In genomic region chr1:4698911-4699310, GRCh38 we compare ENCODE assay signal across 21 cellular contexts. TPM values are rescaled to one million over a fixed set of nuclear protein-coding genes. Genes with fewer than 3 reads are reported as not detected.
"Had no signal": no experiment of that assay in that cellular context is flagged by ENCODE, and none has a peak within 500 bp of the region (broad histone marks: within the 10 kb centered on the region; RNA-seq: fewer than 3 reads in every experiment).

No MANE protein-coding gene starts in this region.

- H3K36me3 ChIP-seq: esophagus muscularis mucosa, gastroesophageal sphincter, left lung, neutrophil, ovary, stomach, thyroid gland had no signal

- ATAC-seq: effector memory CD8-positive, alpha-beta T cell; gastroesophageal sphincter; left lung; natural killer cell treated with Interleukin-12 subunit alpha and Interleukin-12 subunit beta and Interleukin-15 and Interleukin-18, amount 100 ng/mL, for 72 hours; right cardiac atrium had no signal

- H3K36me3 Mint-ChIP-seq: natural killer cell treated with Interleukin-12 subunit alpha and Interleukin-12 subunit beta and Interleukin-15 and Interleukin-18, amount 100 ng/mL, for 72 hours; type B pancreatic cell had no signal

- H3K9me3 Mint-ChIP-seq: effector memory CD8-positive, alpha-beta T cell; natural killer cell treated with Interleukin-12 subunit alpha and Interleukin-12 subunit beta and Interleukin-15 and Interleukin-18, amount 100 ng/mL, for 72 hours; type B pancreatic cell had no signal

- H3K9me3 ChIP-seq: left lung, neutrophil, ovary, thyroid gland had no signal

- H3K4me3 Mint-ChIP-seq: effector memory CD8-positive, alpha-beta T cell; natural killer cell treated with Interleukin-12 subunit alpha and Interleukin-12 subunit beta and Interleukin-15 and Interleukin-18, amount 100 ng/mL, for 72 hours; type B pancreatic cell had no signal

- H3K27me3 ChIP-seq: neutrophil, ovary, thyroid gland had no signal

- H3K27ac ChIP-seq: epithelial cell of prostate, esophagus muscularis mucosa, gastroesophageal sphincter, left lung, neutrophil, ovary, stomach, thyroid gland had no signal

- H3K4me3 ChIP-seq: esophagus muscularis mucosa, gastroesophageal sphincter, left lung, lung, ovary, stomach, thyroid gland had no signal

- H3K27ac Mint-ChIP-seq: effector memory CD8-positive, alpha-beta T cell; natural killer cell treated with Interleukin-12 subunit alpha and Interleukin-12 subunit beta and Interleukin-15 and Interleukin-18, amount 100 ng/mL, for 72 hours; progenitor cell of endocrine pancreas; type B pancreatic cell had no signal

- DNase-seq: effector memory CD8-positive, alpha-beta T cell; glutamatergic neuron; islet precursor cell; mesenchymal stem cell; midbrain; ovary; small intestine; stimulated activated CD4-positive, alpha-beta T cell treated with anti-CD3 and anti-CD28 coated beads, Interleukin-12 subunit alpha, Interleukin-12 subunit beta, amount 100 ng/mL, for 4 hours; stimulated activated naive CD4-positive, alpha-beta T cell; stomach; thyroid gland had no signal

RNA-seq across cellular contexts. Expression of gene AJAP1, which starts 44.5 kb away (rescaled TPM):
- total RNA-seq: natural killer cell treated with Interleukin-12 subunit alpha and Interleukin-12 subunit beta and Interleukin-15 and Interleukin-18, amount 100 ng/mL, for 72 hours had no signal
